15 cellular contexts compared by ENCODE assay signal in the genomic region with DNA sequence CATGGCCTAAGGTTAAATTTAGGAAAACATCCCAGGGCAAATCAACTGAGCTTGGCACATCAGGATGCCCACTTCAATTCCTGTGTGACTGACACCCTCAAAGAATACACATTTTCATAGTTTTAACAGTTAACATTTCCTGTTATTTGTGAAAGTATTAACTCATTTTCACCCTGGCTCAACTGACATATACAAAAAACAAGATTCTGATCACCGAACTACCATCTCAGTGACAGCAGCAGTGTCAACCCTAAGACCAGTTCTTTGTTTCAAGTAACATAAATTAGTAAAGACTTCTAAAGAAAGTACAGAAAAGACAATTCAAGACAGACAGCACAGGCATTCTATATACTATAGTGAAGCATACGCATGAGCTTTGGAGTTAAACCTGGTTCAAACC.
DNase-seq lines count a peak whose midpoint lies in the region; ATAC-seq and TF ChIP-seq lines count a peak whose summit lies in the region.
"Had no signal": no experiment of that assay in that cellular context is flagged by ENCODE, and none has a peak within 500 bp of the region (broad histone marks: within the 10 kb centered on the region; RNA-seq: fewer than 3 reads in every experiment).

No MANE protein-coding gene starts in this region.

- peak; percentile 23 for ATAC-seq in activated CD8-positive, alpha-beta memory T cell treated with anti-CD3 and anti-CD28 coated beads, Interleukin-2, amount 10 ng/mL, durations not matched to agents 7 days and 5 days
- no peak for ATAC-seq in effector memory CD8-positive, alpha-beta T cell (replicated peaks)
- peak; percentile 49 for ATAC-seq in stimulated activated effector memory CD8-positive, alpha-beta T cell treated with anti-CD3 and anti-CD28 coated beads, Interleukin-12 subunit alpha, Interleukin-12 subunit beta, amount 100 ng/mL, for 72 hours
- ATAC-seq in HG03175 (IDR thresholded peaks at IDR 0.05; ENCODE audit: unreplicated experiment), result no peak

- no peaks in the 10 kb centered on the region for H3K27me3 ChIP-seq in MM.1S (replicated peaks; ENCODE audit: insufficient read depth, low read length)
- H3K27me3 ChIP-seq in tibial nerve, result no peaks in the 10 kb centered on the region
- H3K27me3 ChIP-seq: esophagus squamous epithelium had no signal

- TF ChIP-seq CTCF in MM.1S (IDR thresholded peaks at IDR 0.05; ENCODE audit: low read length) (no peak), tibial nerve (IDR thresholded peaks at IDR 0.05) (no peak)

- H3K9me2 ChIP-seq in MM.1S (replicated peaks; ENCODE audit: insufficient read depth, low read length), result no peaks in the 10 kb centered on the region

- H3K4me1 ChIP-seq in MM.1S (ENCODE audit: low read length), result no peaks in the 10 kb centered on the region
- peaks cover 0 to 40% (median 15%) of the 10 kb centered on the region in 4 donors for H3K4me1 ChIP-seq in tibial nerve

- H3K27ac ChIP-seq in MM.1S (ENCODE audit: low read length) (no peak overlapping the region), tibial nerve (peak overlapping the region in 1 of 4 donors; percentile 22)
- H3K27ac ChIP-seq: esophagus squamous epithelium had no signal

- no peak for TF ChIP-seq POLR2A in tibial nerve (IDR thresholded peaks at IDR 0.05)

- no peaks in the 10 kb centered on the region for H3F3A ChIP-seq in MM.1S (ENCODE audit: insufficient read depth, low read length)

- H3K4me3 Mint-ChIP-seq in activated CD8-positive, alpha-beta memory T cell treated with anti-CD3 and anti-CD28 coated beads, Interleukin-2, amount 10 ng/mL, durations not matched to agents 7 days and 5 days, result no peak overlapping the region
- H3K4me3 Mint-ChIP-seq in effector memory CD8-positive, alpha-beta T cell, result peak overlapping the region in 1 of 2 donors; percentile 25
- H3K4me3 Mint-ChIP-seq in stimulated activated effector memory CD8-positive, alpha-beta T cell treated with anti-CD3 and anti-CD28 coated beads, Interleukin-12 subunit alpha, Interleukin-12 subunit beta, amount 100 ng/mL, for 72 hours, result no peak overlapping the region

- no peak overlapping the region for H3K4me2 ChIP-seq in MM.1S (ENCODE audit: low read depth, low read length)

- no peaks in the 10 kb centered on the region; the same call in 1 of the 2 replicates for H4K20me1 ChIP-seq in MM.1S (ENCODE audit: insufficient read depth, low read length)

- no peak overlapping the region for H2AFZ ChIP-seq in MM.1S (ENCODE audit: low read length)

- H3K4me1 Mint-ChIP-seq in activated CD8-positive, alpha-beta memory T cell treated with anti-CD3 and anti-CD28 coated beads, Interleukin-2, amount 10 ng/mL, durations not matched to agents 7 days and 5 days, result peaks cover 32% of the 10 kb centered on the region
- H3K4me1 Mint-ChIP-seq in effector memory CD8-positive, alpha-beta T cell (ENCODE audit: low read depth in 2 of 2), result peaks cover 12 to 41% of the 10 kb centered on the region in 2 donors
- peaks cover 32% of the 10 kb centered on the region for H3K4me1 Mint-ChIP-seq in stimulated activated effector memory CD8-positive, alpha-beta T cell treated with anti-CD3 and anti-CD28 coated beads, Interleukin-12 subunit alpha, Interleukin-12 subunit beta, amount 100 ng/mL, for 72 hours

- CTCF ChIA-PET in activated CD8-positive, alpha-beta memory T cell treated with anti-CD3 and anti-CD28 coated beads, Interleukin-2, amount 10 ng/mL, durations not matched to agents 7 days and 5 days (lab: Charles Lee), result no interaction called here
- CTCF ChIA-PET in HEK293T (lab: Yijun Ruan, JAX), result interaction anchor here (0.5 to 0.6 kb wide), 2 partner anchors 53 to 58 kb away, joined by 3 to 7 read pairs; no protein-coding TSS in a partner anchor

- H3K79me2 ChIP-seq in MM.1S (ENCODE audit: low read length), result peaks cover 78% of the 10 kb centered on the region

- WGBS in tibial nerve, 2 donors, result 89 to 91% methylated on average over 2 of the region's 2 CpGs

- POLR2A ChIA-PET in HEK293T (lab: Yijun Ruan, JAX), result no interaction called here

- H3K9me3 Mint-ChIP-seq in activated CD8-positive, alpha-beta memory T cell treated with anti-CD3 and anti-CD28 coated beads, Interleukin-2, amount 10 ng/mL, durations not matched to agents 7 days and 5 days (ENCODE audit: low read depth), result no peaks in the 10 kb centered on the region
- no peaks in the 10 kb centered on the region for H3K9me3 Mint-ChIP-seq in effector memory CD8-positive, alpha-beta T cell
- H3K9me3 Mint-ChIP-seq in stimulated activated effector memory CD8-positive, alpha-beta T cell treated with anti-CD3 and anti-CD28 coated beads, Interleukin-12 subunit alpha, Interleukin-12 subunit beta, amount 100 ng/mL, for 72 hours, result no peaks in the 10 kb centered on the region

- no peak overlapping the region for H3K4me3 ChIP-seq in MM.1S (ENCODE audit: low read length)
- H3K4me3 ChIP-seq in tibial nerve, result no peak overlapping the region
- H3K4me3 ChIP-seq: esophagus squamous epithelium had no signal

- no peak for TF ChIP-seq EP300 in tibial nerve (IDR thresholded peaks at IDR 0.05)

- peaks cover 13% of the 10 kb centered on the region; the same call in 1 of the 2 replicates for H3K36me3 ChIP-seq in MM.1S (replicated peaks; ENCODE audit: insufficient read depth, low read length)
- peaks cover 0 to 35% (median 0%) of the 10 kb centered on the region in 3 donors for H3K36me3 ChIP-seq in tibial nerve

- H3K27ac Mint-ChIP-seq in activated CD8-positive, alpha-beta memory T cell treated with anti-CD3 and anti-CD28 coated beads, Interleukin-2, amount 10 ng/mL, durations not matched to agents 7 days and 5 days, result peak overlapping the region; percentile 69
- peak overlapping the region; percentile 55 to 84 for H3K27ac Mint-ChIP-seq in effector memory CD8-positive, alpha-beta T cell
- H3K27ac Mint-ChIP-seq in stimulated activated effector memory CD8-positive, alpha-beta T cell treated with anti-CD3 and anti-CD28 coated beads, Interleukin-12 subunit alpha, Interleukin-12 subunit beta, amount 100 ng/mL, for 72 hours, result peak overlapping the region; percentile 89

- H3K9me3 ChIP-seq in MM.1S (replicated peaks; ENCODE audit: insufficient read depth, low read length) (no peaks in the 10 kb centered on the region), tibial nerve (no peaks in the 10 kb centered on the region)
- H3K9me3 ChIP-seq: esophagus squamous epithelium had no signal

- no peak for DNase-seq in activated CD8-positive, alpha-beta memory T cell treated with anti-CD3 and anti-CD28 coated beads, Interleukin-2, amount 10 ng/mL, durations not matched to agents 7 days and 5 days
- no peak for DNase-seq in activated CD8-positive, alpha-beta memory T cell treated with anti-CD3 and anti-CD28 coated beads, Interleukin-2, amount 50 U/mL, for 48 hours
- peak; percentile 4 for DNase-seq in MM.1S
- no peak for DNase-seq in effector memory CD8-positive, alpha-beta T cell
- no peak for DNase-seq in stimulated activated effector memory CD8-positive, alpha-beta T cell treated with anti-CD3 and anti-CD28 coated beads, Interleukin-12 subunit alpha, Interleukin-12 subunit beta, amount 100 ng/mL, for 72 hours (ENCODE audit: low spot score in 2 of 2)
- no peak for DNase-seq in HEK293T (ENCODE audit: extremely low spot score)
- no peak for DNase-seq in tibial nerve (ENCODE audit: low spot score in 2 of 2)
- DNase-seq: activated naive CD4-positive, alpha-beta T cell treated with anti-CD3 and anti-CD28 coated beads, Interleukin-2, amount 50 U/mL, for 16 hours; esophagus squamous epithelium; head of caudate nucleus; KG1; NCI-H1105 treated with DMSO at 0.1 percent for 48 hours; NCI-H774; trophoblast cell had no signal

- no peak overlapping the region for H3K9ac ChIP-seq in MM.1S (ENCODE audit: low read length)

- no peaks in the 10 kb centered on the region for H3K27me3 Mint-ChIP-seq in activated CD8-positive, alpha-beta memory T cell treated with anti-CD3 and anti-CD28 coated beads, Interleukin-2, amount 10 ng/mL, durations not matched to agents 7 days and 5 days
- H3K27me3 Mint-ChIP-seq in effector memory CD8-positive, alpha-beta T cell, result no peaks in the 10 kb centered on the region

- H3K36me3 Mint-ChIP-seq in activated CD8-positive, alpha-beta memory T cell treated with anti-CD3 and anti-CD28 coated beads, Interleukin-2, amount 10 ng/mL, durations not matched to agents 7 days and 5 days, result peaks cover 61% of the 10 kb centered on the region
- peaks cover 70% of the 10 kb centered on the region for H3K36me3 Mint-ChIP-seq in effector memory CD8-positive, alpha-beta T cell (ENCODE audit: insufficient read depth)
- H3K36me3 Mint-ChIP-seq in stimulated activated effector memory CD8-positive, alpha-beta T cell treated with anti-CD3 and anti-CD28 coated beads, Interleukin-12 subunit alpha, Interleukin-12 subunit beta, amount 100 ng/mL, for 72 hours, result peaks cover 98% of the 10 kb centered on the region

TF ChIP-seq in HEK293T, 16 proteins besides CTCF, POLR2A, EP300 and RAD21:
- no peak for TF ChIP-seq FOXK2 (IDR thresholded peaks at IDR 0.05)
- TF ChIP-seq L3MBTL2 (conservative IDR thresholded peaks at IDR 0.05), result no peak
- TF ChIP-seq ARNT (IDR thresholded peaks at IDR 0.05), result no peak
- TF ChIP-seq, protein P1, sequence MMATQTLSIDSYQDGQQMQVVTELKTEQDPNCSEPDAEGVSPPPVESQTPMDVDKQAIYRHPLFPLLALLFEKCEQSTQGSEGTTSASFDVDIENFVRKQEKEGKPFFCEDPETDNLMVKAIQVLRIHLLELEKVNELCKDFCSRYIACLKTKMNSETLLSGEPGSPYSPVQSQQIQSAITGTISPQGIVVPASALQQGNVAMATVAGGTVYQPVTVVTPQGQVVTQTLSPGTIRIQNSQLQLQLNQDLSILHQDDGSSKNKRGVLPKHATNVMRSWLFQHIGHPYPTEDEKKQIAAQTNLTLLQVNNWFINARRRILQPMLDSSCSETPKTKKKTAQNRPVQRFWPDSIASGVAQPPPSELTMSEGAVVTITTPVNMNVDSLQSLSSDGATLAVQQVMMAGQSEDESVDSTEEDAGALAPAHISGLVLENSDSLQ (IDR thresholded peaks at IDR 0.05), result no peak
- TF ChIP-seq SUZ12 (IDR thresholded peaks at IDR 0.05), result no peak
- TF ChIP-seq NFRKB (IDR thresholded peaks at IDR 0.05), result no peak
TF ChIP-seq in HEK293T: peak in this region for 0.

Comparison
In these comparisons a context has a peak if more than half of its experiments do, and no peak if none do; other contexts are left out.
1. ATAC-seq: peak in activated CD8-positive, alpha-beta memory T cell treated with anti-CD3 and anti-CD28 coated beads, Interleukin-2, amount 10 ng/mL, durations not matched to agents 7 days and 5 days (single experiment) and stimulated activated effector memory CD8-positive, alpha-beta T cell treated with anti-CD3 and anti-CD28 coated beads, Interleukin-12 subunit alpha, Interleukin-12 subunit beta, amount 100 ng/mL, for 72 hours (single experiment); none in effector memory CD8-positive, alpha-beta T cell (single experiment) and HG03175 (single experiment).
2. Peak in every context shown above with its lines, with median percentiles within 50 percentile points of each other: H3K27ac Mint-ChIP-seq.